1 cellular context compared by ENCODE assay signal in genomic region chr6:79686698-79687309, GRCh38.
TF ChIP-seq lines count a peak whose summit lies in the region.

No MANE protein-coding gene starts in this region.

TF ChIP-seq in GM23338, 12 proteins besides CTCF, POLR2A, EP300 and RAD21:
- TF ChIP-seq, protein P1, sequence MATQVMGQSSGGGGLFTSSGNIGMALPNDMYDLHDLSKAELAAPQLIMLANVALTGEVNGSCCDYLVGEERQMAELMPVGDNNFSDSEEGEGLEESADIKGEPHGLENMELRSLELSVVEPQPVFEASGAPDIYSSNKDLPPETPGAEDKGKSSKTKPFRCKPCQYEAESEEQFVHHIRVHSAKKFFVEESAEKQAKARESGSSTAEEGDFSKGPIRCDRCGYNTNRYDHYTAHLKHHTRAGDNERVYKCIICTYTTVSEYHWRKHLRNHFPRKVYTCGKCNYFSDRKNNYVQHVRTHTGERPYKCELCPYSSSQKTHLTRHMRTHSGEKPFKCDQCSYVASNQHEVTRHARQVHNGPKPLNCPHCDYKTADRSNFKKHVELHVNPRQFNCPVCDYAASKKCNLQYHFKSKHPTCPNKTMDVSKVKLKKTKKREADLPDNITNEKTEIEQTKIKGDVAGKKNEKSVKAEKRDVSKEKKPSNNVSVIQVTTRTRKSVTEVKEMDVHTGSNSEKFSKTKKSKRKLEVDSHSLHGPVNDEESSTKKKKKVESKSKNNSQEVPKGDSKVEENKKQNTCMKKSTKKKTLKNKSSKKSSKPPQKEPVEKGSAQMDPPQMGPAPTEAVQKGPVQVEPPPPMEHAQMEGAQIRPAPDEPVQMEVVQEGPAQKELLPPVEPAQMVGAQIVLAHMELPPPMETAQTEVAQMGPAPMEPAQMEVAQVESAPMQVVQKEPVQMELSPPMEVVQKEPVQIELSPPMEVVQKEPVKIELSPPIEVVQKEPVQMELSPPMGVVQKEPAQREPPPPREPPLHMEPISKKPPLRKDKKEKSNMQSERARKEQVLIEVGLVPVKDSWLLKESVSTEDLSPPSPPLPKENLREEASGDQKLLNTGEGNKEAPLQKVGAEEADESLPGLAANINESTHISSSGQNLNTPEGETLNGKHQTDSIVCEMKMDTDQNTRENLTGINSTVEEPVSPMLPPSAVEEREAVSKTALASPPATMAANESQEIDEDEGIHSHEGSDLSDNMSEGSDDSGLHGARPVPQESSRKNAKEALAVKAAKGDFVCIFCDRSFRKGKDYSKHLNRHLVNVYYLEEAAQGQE (IDR thresholded peaks at IDR 0.05; ENCODE audit: unreplicated experiment): no peak
- no peak for TF ChIP-seq EZH2 (IDR thresholded peaks at IDR 0.05; ENCODE audit: low read depth, unreplicated experiment)
- TF ChIP-seq ZNF331 (CRISPR knock-in tag; IDR thresholded peaks at IDR 0.05; ENCODE audit: low read depth): no peak
- TF ChIP-seq EZH2phosphoT487 (IDR thresholded peaks at IDR 0.05; ENCODE audit: unreplicated experiment): no peak
- no peak for TF ChIP-seq POLR2AphosphoS5 (IDR thresholded peaks at IDR 0.05; ENCODE audit: low read depth)
- TF ChIP-seq JUNB (IDR thresholded peaks at IDR 0.05; ENCODE audit: unreplicated experiment): no peak
- no peak for TF ChIP-seq CREB1 (CRISPR knock-in tag; IDR thresholded peaks at IDR 0.05; ENCODE audit: low read depth)
- TF ChIP-seq STAT1 (IDR thresholded peaks at IDR 0.05; ENCODE audit: unreplicated experiment): no peak
- no peak for TF ChIP-seq NANOG (IDR thresholded peaks at IDR 0.05; ENCODE audit: borderline replicate concordance)
- no peak for TF ChIP-seq ETS1 (IDR thresholded peaks at IDR 0.05)
- TF ChIP-seq ZNF114 (CRISPR knock-in tag; IDR thresholded peaks at IDR 0.05): no peak
- no peak for TF ChIP-seq ZNF462 (CRISPR knock-in tag; IDR thresholded peaks at IDR 0.05)
